In the genomic region with DNA sequence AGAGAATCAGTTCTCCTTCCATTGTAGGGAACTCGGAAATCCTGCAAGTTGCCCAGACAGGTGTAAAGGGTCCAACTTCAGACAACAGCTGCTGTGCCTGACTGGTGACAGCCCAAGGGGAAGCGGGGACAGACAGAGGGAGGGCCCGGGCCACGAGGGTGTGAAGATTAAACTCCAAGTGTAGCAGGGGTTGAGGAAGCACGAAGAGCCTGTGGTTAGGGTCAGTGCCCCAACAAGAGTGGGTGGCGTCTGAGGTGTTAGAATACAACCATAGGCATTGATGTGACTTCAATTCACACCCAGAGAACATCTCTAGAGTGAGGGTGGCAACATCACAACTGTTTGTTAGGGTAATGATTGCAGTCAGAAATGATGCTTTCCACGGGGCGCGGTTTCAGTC, we compare ENCODE assay signal across 21 cellular contexts. TPM values are rescaled to one million over a fixed set of nuclear protein-coding genes. Genes with fewer than 3 reads are reported as not detected.
"Had no signal": no experiment of that assay in that cellular context is flagged by ENCODE, and none has a peak within 500 bp of the region (broad histone marks: within the 10 kb centered on the region; RNA-seq: fewer than 3 reads in every experiment).

No MANE protein-coding gene starts in this region.

- H3K4me1 ChIP-seq: foreskin keratinocyte, spleen had no signal

- H3K4me3 ChIP-seq: ascending aorta, spleen, thyroid gland had no signal

- H3K27ac ChIP-seq: ascending aorta, foreskin keratinocyte, spleen, thyroid gland, WERI-Rb-1 had no signal

- H3K27me3 ChIP-seq: ascending aorta, foreskin keratinocyte, spleen, thyroid gland had no signal

- H3K4me1 Mint-ChIP-seq: stimulated activated naive B cell treated with anti-CD40 and anti-IgM and Interleukin-4, amounts not matched to agents 10 μg/mL and 1 μg/mL and 100 μg/mL, for 72 hours had no signal

- H3K27ac Mint-ChIP-seq: activated T-cell treated with anti-CD3 and anti-CD28 coated beads, Interleukin-2, amount 50 U/mL, for 72 hours; stimulated activated naive B cell treated with anti-CD40 and anti-IgM and Interleukin-4, amounts not matched to agents 10 μg/mL and 1 μg/mL and 100 μg/mL, for 72 hours had no signal

- ATAC-seq: activated T-cell treated with anti-CD3 and anti-CD28 coated beads, Interleukin-2, amount 50 U/mL, for 72 hours; foreskin keratinocyte; sciatic nerve; stimulated activated naive B cell treated with anti-CD40 and anti-IgM and Interleukin-4, amounts not matched to agents 10 μg/mL and 1 μg/mL and 100 μg/mL, for 72 hours had no signal

- H3K9me3 Mint-ChIP-seq: activated T-cell treated with anti-CD3 and anti-CD28 coated beads, Interleukin-2, amount 50 U/mL, for 72 hours; stimulated activated naive B cell treated with anti-CD40 and anti-IgM and Interleukin-4, amounts not matched to agents 10 μg/mL and 1 μg/mL and 100 μg/mL, for 72 hours had no signal

- H3K4me3 Mint-ChIP-seq: activated T-cell treated with anti-CD3 and anti-CD28 coated beads, Interleukin-2, amount 50 U/mL, for 72 hours; stimulated activated naive B cell treated with anti-CD40 and anti-IgM and Interleukin-4, amounts not matched to agents 10 μg/mL and 1 μg/mL and 100 μg/mL, for 72 hours had no signal

- DNase-seq: activated CD4-positive, alpha-beta T cell treated with anti-CD3 and anti-CD28 coated beads for 1 hour; activated CD8-positive, alpha-beta memory T cell treated with anti-CD3 and anti-CD28 coated beads for 24 hours; activated CD8-positive, alpha-beta memory T cell treated with anti-CD3 and anti-CD28 coated beads, Interleukin-2, amount 50 U/mL, for 48 hours; activated effector memory CD4-positive, alpha-beta T cell treated with anti-CD3 and anti-CD28 coated beads, Interleukin-2, amount 50 U/mL, for 16 hours; activated naive CD4-positive, alpha-beta T cell treated with anti-CD3 and anti-CD28 coated beads, Interleukin-2, amount 50 U/mL, for 16 hours; activated T-cell treated with anti-CD3 and anti-CD28 coated beads, Interleukin-2, amount 50 U/mL, for 72 hours; foreskin keratinocyte; glutamatergic neuron; hippocampal formation; islet precursor cell; midbrain; spleen; stimulated activated CD4-positive, alpha-beta T cell treated with anti-CD3 and anti-CD28 coated beads, Interleukin-4, amount 100 ng/mL, for 4 hours; stimulated activated naive B cell treated with anti-CD40 and anti-IgM and Interleukin-4, amounts not matched to agents 10 μg/mL and 1 μg/mL and 100 μg/mL, for 72 hours; thyroid gland; WERI-Rb-1 had no signal

- H3K9me3 ChIP-seq: ascending aorta, spleen, thyroid gland had no signal

- H3K36me3 ChIP-seq: ascending aorta, spleen, thyroid gland, WERI-Rb-1 had no signal

RNA-seq across cellular contexts. Expression of a gene that starts 39.1 kb away (rescaled TPM):
- total RNA-seq: foreskin keratinocyte; lung microvascular endothelial cell; T-helper 2 cell treated with Interferon-gamma antibody and Interleukin-4, amounts not matched to agents 100 ng/mL and 5 ng/mL, for 36 hours had no signal

RNA-seq across cellular contexts. Expression of a gene that starts 43.3 kb away (rescaled TPM):
- total RNA-seq: ascending aorta; epithelial cell of proximal tubule; foreskin keratinocyte; T-helper 2 cell treated with Interferon-gamma antibody and Interleukin-4, amounts not matched to agents 100 ng/mL and 5 ng/mL, for 36 hours had no signal
